ENCODE assay signal across 8 cellular contexts in the genomic region with DNA sequence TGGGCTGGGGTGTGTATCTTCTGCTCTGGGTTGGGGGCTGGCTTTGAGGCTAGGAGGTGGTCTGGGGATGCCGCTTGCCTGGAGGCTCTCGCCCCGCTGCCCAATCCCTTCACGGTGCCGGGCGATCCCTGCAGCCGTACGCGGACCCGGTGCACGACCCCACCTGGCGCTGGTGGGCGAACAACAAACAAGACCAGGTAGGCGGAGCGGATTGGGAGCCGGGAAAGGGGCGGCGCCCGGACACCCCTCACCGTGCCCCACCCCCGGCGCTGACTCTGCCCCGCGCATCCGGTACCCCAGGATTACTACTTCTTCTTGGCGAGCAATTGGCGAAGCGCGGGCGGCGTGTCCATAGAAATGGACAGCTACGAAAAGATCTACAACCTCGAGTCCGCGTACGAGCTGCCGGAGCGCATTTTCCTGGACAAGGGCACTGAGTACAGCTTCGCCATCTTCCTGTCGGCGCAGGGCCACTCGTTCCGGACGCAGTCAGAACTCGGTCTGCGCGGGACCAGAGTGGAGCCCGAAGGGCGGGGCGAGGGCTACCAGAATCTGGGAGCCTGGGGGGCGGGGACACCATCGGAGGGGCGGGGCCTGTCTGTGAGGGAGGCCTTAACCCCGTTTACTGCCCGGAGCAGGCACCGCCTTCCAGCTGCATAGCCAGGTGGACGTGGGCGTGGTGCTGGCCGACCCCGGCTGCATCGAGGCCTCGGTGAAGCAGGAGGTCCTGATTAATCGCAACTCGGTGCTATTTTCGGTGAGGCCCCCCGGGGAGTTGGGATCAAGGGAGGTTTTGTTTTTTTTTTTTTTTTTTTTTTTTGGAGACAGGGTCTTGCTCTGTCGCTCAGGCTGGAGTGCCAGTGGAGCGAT. TPM values are rescaled to one million over a fixed set of nuclear protein-coding genes. Genes with fewer than 3 reads are reported as not detected.
DNase-seq lines count a peak whose midpoint lies in the region; ATAC-seq and TF ChIP-seq lines count a peak whose summit lies in the region.

No MANE protein-coding gene starts in this region.

- no peak for TF ChIP-seq CTCF in esophagus muscularis mucosa (IDR thresholded peaks at IDR 0.05)

- 3% methylated on average over 38 of the region's 68 CpGs for WGBS in esophagus muscularis mucosa

- peak; percentile 38 for ATAC-seq in HG02981 (IDR thresholded peaks at IDR 0.05; ENCODE audit: unreplicated experiment)
- peak; percentile 57 to 65 for ATAC-seq in naive thymus-derived CD8-positive, alpha-beta T cell
- ATAC-seq in HG02973 (IDR thresholded peaks at IDR 0.05; ENCODE audit: unreplicated experiment), result no peak

- H3K36me3 ChIP-seq in esophagus muscularis mucosa, result no peaks in the 10 kb centered on the region

- H3K4me1 ChIP-seq in esophagus muscularis mucosa, result peaks cover 6 to 22% (median 21%) of the 10 kb centered on the region in 4 donors

- TF ChIP-seq EP300 in esophagus muscularis mucosa (IDR thresholded peaks at IDR 0.05), result no peak

- H3K27ac ChIP-seq in esophagus muscularis mucosa (replicated peaks in 1 of 4), result peak overlapping the region; percentile 37 to 70 (median 50)

- DNase-seq in DMS114 treated with DMSO at 0.1 percent for 48 hours (lab: John Stamatoyannopoulos, UW; ENCODE audit: unreplicated experiment) (peak; percentile 85), NOMO-1 treated with DMSO at 0.1 percent for 48 hours (lab: John Stamatoyannopoulos, UW; ENCODE audit: unreplicated experiment) (peak; percentile 75), activated T-cell treated with anti-CD3 and anti-CD28 coated beads for 4 hours (peak; percentile 54), esophagus muscularis mucosa (ENCODE audit: extremely low spot score) (peak; percentile 93)
- peak; percentile 18 to 79 (median 42) for DNase-seq in naive thymus-derived CD8-positive, alpha-beta T cell
- peak in 5 of 6 experiments; percentile 22 to 59 (median 39) for DNase-seq in stimulated activated naive CD4-positive, alpha-beta T cell (lab: John Stamatoyannopoulos, UW)

- no peaks in the 10 kb centered on the region for H3K36me3 Mint-ChIP-seq in naive thymus-derived CD8-positive, alpha-beta T cell

- intact Hi-C loops in esophagus muscularis mucosa (cut with DNase I), result no loop called here

- H3K4me3 Mint-ChIP-seq in naive thymus-derived CD8-positive, alpha-beta T cell, result peak overlapping the region; percentile 68 to 90 (median 84)

- no peaks in the 10 kb centered on the region for H3K9me3 Mint-ChIP-seq in naive thymus-derived CD8-positive, alpha-beta T cell

- POLR2A ChIA-PET in naive thymus-derived CD8-positive, alpha-beta T cell (lab: Charles Lee), result interaction anchor here (0.5 to 0.9 kb wide), 3 partner anchors 25 to 1524 kb away, joined by 3 to 6 read pairs (median 3); a partner anchor contains a TSS

- H3K27me3 Mint-ChIP-seq in naive thymus-derived CD8-positive, alpha-beta T cell, result peaks cover 0 to 17% (median 2%) of the 10 kb centered on the region in 5 donors

- H3K27ac Mint-ChIP-seq in naive thymus-derived CD8-positive, alpha-beta T cell, result peak overlapping the region in 2 of 10 donors; percentile 29 to 66

- peaks cover 0 to 56% (median 6%) of the 10 kb centered on the region in 4 donors for H3K27me3 ChIP-seq in esophagus muscularis mucosa

- H3K9me3 ChIP-seq in esophagus muscularis mucosa, result no peaks in the 10 kb centered on the region

- H3K4me3 ChIP-seq in esophagus muscularis mucosa, result peak overlapping the region; percentile 60 to 63 (median 62)

- no peak for TF ChIP-seq POLR2A in esophagus muscularis mucosa (IDR thresholded peaks at IDR 0.05; ENCODE audit: low read depth)

- H3K4me1 Mint-ChIP-seq in naive thymus-derived CD8-positive, alpha-beta T cell, result peaks cover 12 to 18% (median 13%) of the 10 kb centered on the region in 4 donors

RNA-seq across cellular contexts. Expression of a gene that starts 12.1 kb away (rescaled TPM):
- 100 to 1,000 TPM; 145 to 259 (median 212) TPM for total RNA-seq in esophagus muscularis mucosa
- total RNA-seq in naive thymus-derived CD8-positive, alpha-beta T cell, result 10 to 100 TPM; 73.8 to 80.7 TPM
- 100 to 1,000 TPM; 137 to 139 (median 137) TPM for polyA plus RNA-seq in naive thymus-derived CD8-positive, alpha-beta T cell

RNA-seq across cellular contexts. Expression of a gene that starts 25.5 kb away (rescaled TPM):
- 1 to 10 TPM in 1 of 4 donors, under 1 TPM in 2, not detected in 1; 0.33 to 2.2 (median 0.91) TPM for total RNA-seq in esophagus muscularis mucosa
- not detected for total RNA-seq in naive thymus-derived CD8-positive, alpha-beta T cell
- polyA plus RNA-seq in naive thymus-derived CD8-positive, alpha-beta T cell, result not detected

RNA-seq across cellular contexts. Expression of a gene that starts 26.2 kb away (rescaled TPM):
- total RNA-seq in esophagus muscularis mucosa, result under 1 TPM; 0.46 to 0.83 (median 0.59) TPM
- 1 to 10 TPM; 1.8 to 2.6 TPM for total RNA-seq in naive thymus-derived CD8-positive, alpha-beta T cell
- under 1 TPM in 2 of 3 donors, not detected in 1; 0.02 to 0.16 TPM for polyA plus RNA-seq in naive thymus-derived CD8-positive, alpha-beta T cell

RNA-seq across cellular contexts. Expression of a gene that starts 26.7 kb away (rescaled TPM):
- total RNA-seq in esophagus muscularis mucosa, result 1 to 10 TPM; 2.3 to 6.6 (median 3.4) TPM
- total RNA-seq in naive thymus-derived CD8-positive, alpha-beta T cell, result 10 to 100 TPM; 23.5 to 24.5 TPM
- polyA plus RNA-seq in naive thymus-derived CD8-positive, alpha-beta T cell, result 1 to 10 TPM in 2 of 3 donors, under 1 TPM in 1; 0.76 to 6.6 (median 2.9) TPM

RNA-seq across cellular contexts. Expression of a gene that starts 40.6 kb away (rescaled TPM):
- 10 to 100 TPM; 16.2 to 22.0 (median 19.7) TPM for total RNA-seq in esophagus muscularis mucosa
- total RNA-seq in naive thymus-derived CD8-positive, alpha-beta T cell, result 10 to 100 TPM; 39.6 to 45.0 TPM
- 10 to 100 TPM; 12.6 to 15.5 (median 15.4) TPM for polyA plus RNA-seq in naive thymus-derived CD8-positive, alpha-beta T cell

Comparison
In these comparisons a context has a peak if more than half of its experiments do, and no peak if none do; other contexts are left out.
1. DNase-seq: peak in every context shown above with its lines; median percentile 93 in esophagus muscularis mucosa; 85 in DMS114 treated with DMSO at 0.1 percent for 48 hours; 75 in NOMO-1 treated with DMSO at 0.1 percent for 48 hours; 54 in activated T-cell treated with anti-CD3 and anti-CD28 coated beads for 4 hours; 42 in naive thymus-derived CD8-positive, alpha-beta T cell; 39 in stimulated activated naive CD4-positive, alpha-beta T cell.